Comparison of ENCODE assay signal across 8 cellular contexts in genomic region chr17:54900457-54901229, GRCh38. TPM values are rescaled to one million over a fixed set of nuclear protein-coding genes. Genes with fewer than 3 reads are reported as not detected.
DNase-seq lines count a peak whose midpoint lies in the region; ATAC-seq and TF ChIP-seq lines count a peak whose summit lies in the region.

Gene TOM1L1 (plus strand): TSS chr17:54900852. CDS start chr17:54900866, 14 bp downstream.

- no peaks in the 10 kb centered on the region for H3K9me3 Mint-ChIP-seq in naive thymus-derived CD8-positive, alpha-beta T cell
- no peaks in the 10 kb centered on the region for H3K9me3 Mint-ChIP-seq in type B pancreatic cell

- H3K27me3 Mint-ChIP-seq in naive thymus-derived CD8-positive, alpha-beta T cell: peaks cover 23 to 44% (median 34%) of the 10 kb centered on the region in 5 donors
- H3K27me3 Mint-ChIP-seq in type B pancreatic cell: peaks cover 15% of the 10 kb centered on the region

- POLR2A ChIA-PET in naive thymus-derived CD8-positive, alpha-beta T cell (lab: Charles Lee): no interaction called here

- DNase-seq in AG08395 (ENCODE audit: low spot score) (peak; percentile 82), NCI-H2196 treated with DMSO at 0.1 percent for 48 hours (lab: John Stamatoyannopoulos, UW; ENCODE audit: unreplicated experiment) (peak; percentile 82), fibroblast of pulmonary artery (ENCODE audit: low read depth) (peak; percentile 55), type B pancreatic cell (ENCODE audit: extremely low spot score, unreplicated experiment) (peak; percentile 83)
- DNase-seq in activated T-cell treated with anti-CD3 and anti-CD28 coated beads, Interleukin-2, amount 50 U/mL, for 1 hour: peak; percentile 18
- peak in 1 of 10 donors; percentile 3 for DNase-seq in naive thymus-derived CD8-positive, alpha-beta T cell

- peak within 1 kb of the TSS; percentile 74 for H3K4me3 ChIP-seq in fibroblast of pulmonary artery (replicated peaks; ENCODE audit: low read depth, low read length)

- H3K36me3 Mint-ChIP-seq in naive thymus-derived CD8-positive, alpha-beta T cell: no peaks in the 10 kb centered on the region
- peaks cover 4% of the 10 kb centered on the region for H3K36me3 Mint-ChIP-seq in type B pancreatic cell

- TF ChIP-seq CTCF in fibroblast of pulmonary artery (IDR thresholded peaks at IDR 0.05; ENCODE audit: low read length, missing control alignments) (peak; percentile 9), type B pancreatic cell (conservative IDR thresholded peaks at IDR 0.05) (peak; percentile 35)

- no peak within 1 kb of the TSS for H3K27ac Mint-ChIP-seq in naive thymus-derived CD8-positive, alpha-beta T cell
- H3K27ac Mint-ChIP-seq in type B pancreatic cell: peak within 1 kb of the TSS; percentile 58

- peaks cover 2 to 12% (median 7%) of the 10 kb centered on the region in 4 donors for H3K4me1 Mint-ChIP-seq in naive thymus-derived CD8-positive, alpha-beta T cell
- peaks cover 16% of the 10 kb centered on the region for H3K4me1 Mint-ChIP-seq in type B pancreatic cell (ENCODE audit: unreplicated experiment)

- peak; percentile 64 for ATAC-seq in GM18519 (IDR thresholded peaks at IDR 0.05; ENCODE audit: low FRiP score, unreplicated experiment)
- ATAC-seq in HG03139 (IDR thresholded peaks at IDR 0.05; ENCODE audit: unreplicated experiment): peak; percentile 79
- peak; percentile 54 to 61 for ATAC-seq in naive thymus-derived CD8-positive, alpha-beta T cell

- H3K4me3 Mint-ChIP-seq in naive thymus-derived CD8-positive, alpha-beta T cell: peak within 1 kb of the TSS in 9 of 10 donors; percentile 9 to 66 (median 45)
- H3K4me3 Mint-ChIP-seq in type B pancreatic cell: peak within 1 kb of the TSS; percentile 96

RNA-seq across cellular contexts. Expression of gene TOM1L1, which starts in this region (rescaled TPM):
- not detected for total RNA-seq in naive thymus-derived CD8-positive, alpha-beta T cell
- polyA plus RNA-seq in naive thymus-derived CD8-positive, alpha-beta T cell: not detected
- total RNA-seq in type B pancreatic cell (ENCODE audit: low replicate concordance): 46.7 and 48.7 TPM in 2 replicates

Comparison
In these comparisons a context has a peak if more than half of its experiments do, and no peak if none do; other contexts are left out.
1. RNA of gene TOM1L1 (total RNA-seq): 46.7 to 48.7 TPM in type B pancreatic cell; not detected in naive thymus-derived CD8-positive, alpha-beta T cell; every median in the first group is over 10 times any median in the second.
2. Peak in ATAC-seq in naive thymus-derived CD8-positive, alpha-beta T cell; RNA of the gene not detected or under 1 TPM.
3. Peak in every context shown above with its lines, with median percentiles within 50 percentile points of each other: ATAC-seq.